2 cellular contexts compared by ENCODE assay signal in the genomic region with DNA sequence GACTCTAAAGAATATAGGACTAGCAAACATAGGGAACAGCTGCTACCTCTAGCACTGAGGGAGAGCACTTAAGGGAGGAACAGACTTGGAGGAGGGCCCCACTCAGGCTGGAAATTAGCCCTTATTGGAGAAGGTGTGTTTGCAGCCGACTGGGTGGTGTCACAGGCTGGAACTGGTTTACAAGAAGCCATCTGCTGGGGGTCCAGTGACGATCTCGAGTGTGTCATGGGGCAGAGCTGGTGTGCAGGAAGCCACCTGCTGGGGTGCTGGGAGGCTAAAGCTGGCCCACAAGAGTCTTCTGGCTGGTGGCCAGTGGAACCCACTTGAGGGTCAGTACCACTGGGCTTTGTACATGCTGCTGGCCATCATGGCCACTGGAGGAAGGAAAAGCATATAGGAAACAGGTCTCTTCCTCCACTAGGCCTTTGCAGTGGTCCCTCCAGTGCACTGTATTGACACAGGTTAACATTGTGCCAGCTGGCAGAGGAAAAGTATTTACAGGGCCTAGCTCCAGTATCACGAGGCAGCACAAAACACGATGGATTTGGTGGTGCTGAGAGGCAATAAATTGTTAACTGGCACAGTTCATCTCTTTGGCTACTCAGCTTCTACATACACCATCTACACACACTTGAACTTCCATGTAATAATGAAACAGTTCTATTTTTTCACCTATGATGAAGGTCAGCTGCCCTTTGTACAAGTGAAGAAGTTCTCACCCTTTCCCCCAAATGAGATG.
TF ChIP-seq lines count a peak whose summit lies in the region.

No MANE protein-coding gene starts in this region.

TF ChIP-seq in IMR-90, 13 proteins besides CTCF, POLR2A, EP300 and RAD21:
- TF ChIP-seq RCOR1 (IDR thresholded peaks at IDR 0.05; ENCODE audit: insufficient replicate concordance, low read length) (no peak), FOS (IDR thresholded peaks at IDR 0.05; ENCODE audit: low read depth, low read length) (no peak), CHD1 (IDR thresholded peaks at IDR 0.05; ENCODE audit: low read depth, low read length) (no peak)
- TF ChIP-seq, protein P1, sequence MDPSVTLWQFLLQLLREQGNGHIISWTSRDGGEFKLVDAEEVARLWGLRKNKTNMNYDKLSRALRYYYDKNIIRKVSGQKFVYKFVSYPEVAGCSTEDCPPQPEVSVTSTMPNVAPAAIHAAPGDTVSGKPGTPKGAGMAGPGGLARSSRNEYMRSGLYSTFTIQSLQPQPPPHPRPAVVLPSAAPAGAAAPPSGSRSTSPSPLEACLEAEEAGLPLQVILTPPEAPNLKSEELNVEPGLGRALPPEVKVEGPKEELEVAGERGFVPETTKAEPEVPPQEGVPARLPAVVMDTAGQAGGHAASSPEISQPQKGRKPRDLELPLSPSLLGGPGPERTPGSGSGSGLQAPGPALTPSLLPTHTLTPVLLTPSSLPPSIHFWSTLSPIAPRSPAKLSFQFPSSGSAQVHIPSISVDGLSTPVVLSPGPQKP (IDR thresholded peaks at IDR 0.05; ENCODE audit: borderline replicate concordance, low read depth, low read length): no peak
TF ChIP-seq in IMR-90: peak in this region for 0.

TF ChIP-seq in K562, 482 proteins besides CTCF, POLR2A, EP300 and RAD21:
- TF ChIP-seq ZNF778 (CRISPR knock-in tag; IDR thresholded peaks at IDR 0.05) (no peak), RFX7 (CRISPR knock-in tag; IDR thresholded peaks at IDR 0.05) (no peak), ZSCAN29 (IDR thresholded peaks at IDR 0.05) (no peak), YBX1 (IDR thresholded peaks at IDR 0.05) (no peak), ZC3H11A (IDR thresholded peaks at IDR 0.05; ENCODE audit: low read depth, low read length) (no peak), EGR1 (conservative IDR thresholded peaks at IDR 0.05) (no peak), KAT8 (IDR thresholded peaks at IDR 0.05; ENCODE audit: low read depth) (no peak), GTF2A2 (tag; IDR thresholded peaks at IDR 0.05) (no peak), ZNF780A (CRISPR knock-in tag; IDR thresholded peaks at IDR 0.05) (no peak), HDAC6 (IDR thresholded peaks at IDR 0.05; ENCODE audit: low read depth, low read length) (no peak), PPARD (CRISPR knock-in tag; IDR thresholded peaks at IDR 0.05) (no peak), TFAP4 (CRISPR knock-in tag; IDR thresholded peaks at IDR 0.05; ENCODE audit: borderline replicate concordance) (no peak)
